ENCODE assay signal across 16 cellular contexts in genomic region chr3:107800705-107801104, GRCh38.
"Had no signal": no experiment of that assay in that cellular context is flagged by ENCODE, and none has a peak within 500 bp of the region (broad histone marks: within the 10 kb centered on the region; RNA-seq: fewer than 3 reads in every experiment).

No MANE protein-coding gene starts in this region.

- H3K4me3 Mint-ChIP-seq: activated CD8-positive, alpha-beta memory T cell treated with anti-CD3 and anti-CD28 coated beads, Interleukin-2, amount 10 ng/mL, durations not matched to agents 7 days and 5 days; activated naive CD8-positive, alpha-beta T cell treated with anti-CD3 and anti-CD28 coated beads for 36 hours; stimulated activated memory B cell treated with anti-CD40 and anti-IgM and Interleukin-4, amounts not matched to agents 10 μg/mL and 1 μg/mL and 100 μg/mL, for 72 hours had no signal

- H3K27ac ChIP-seq: ascending aorta, esophagus squamous epithelium, foreskin keratinocyte, neutrophil, right atrium auricular region, SJSA1, upper lobe of left lung had no signal

- H3K27me3 Mint-ChIP-seq: activated CD8-positive, alpha-beta memory T cell treated with anti-CD3 and anti-CD28 coated beads, Interleukin-2, amount 10 ng/mL, durations not matched to agents 7 days and 5 days; activated naive CD8-positive, alpha-beta T cell treated with anti-CD3 and anti-CD28 coated beads for 36 hours; stimulated activated memory B cell treated with anti-CD40 and anti-IgM and Interleukin-4, amounts not matched to agents 10 μg/mL and 1 μg/mL and 100 μg/mL, for 72 hours had no signal

- H3K4me1 ChIP-seq: foreskin keratinocyte, SJSA1 had no signal

- H3K27me3 ChIP-seq: ascending aorta, esophagus squamous epithelium, foreskin keratinocyte, neutrophil, right atrium auricular region, SJSA1, upper lobe of left lung had no signal

- ATAC-seq: activated CD8-positive, alpha-beta memory T cell treated with anti-CD3 and anti-CD28 coated beads, Interleukin-2, amount 10 ng/mL, durations not matched to agents 7 days and 5 days; foreskin keratinocyte; stimulated activated memory B cell treated with anti-CD40 and anti-IgM and Interleukin-4, amounts not matched to agents 10 μg/mL and 1 μg/mL and 100 μg/mL, for 72 hours had no signal

- H3K9me3 ChIP-seq: ascending aorta, esophagus squamous epithelium, neutrophil, right atrium auricular region, SJSA1, upper lobe of left lung had no signal

- H3K9me3 Mint-ChIP-seq: activated naive CD8-positive, alpha-beta T cell treated with anti-CD3 and anti-CD28 coated beads for 36 hours; stimulated activated memory B cell treated with anti-CD40 and anti-IgM and Interleukin-4, amounts not matched to agents 10 μg/mL and 1 μg/mL and 100 μg/mL, for 72 hours had no signal

- H3K4me3 ChIP-seq: ascending aorta, esophagus squamous epithelium, right atrium auricular region, SJSA1, smooth muscle cell, upper lobe of left lung had no signal

- H3K27ac Mint-ChIP-seq: activated CD8-positive, alpha-beta memory T cell treated with anti-CD3 and anti-CD28 coated beads, Interleukin-2, amount 10 ng/mL, durations not matched to agents 7 days and 5 days; activated naive CD8-positive, alpha-beta T cell treated with anti-CD3 and anti-CD28 coated beads for 36 hours; stimulated activated memory B cell treated with anti-CD40 and anti-IgM and Interleukin-4, amounts not matched to agents 10 μg/mL and 1 μg/mL and 100 μg/mL, for 72 hours had no signal

- DNase-seq: activated CD4-positive, alpha-beta T cell treated with anti-CD3 and anti-CD28 coated beads, Interleukin-2, amount 50 U/mL, for 48 hours; activated CD4-positive, CD25-positive, alpha-beta regulatory T cell treated with anti-CD3 and anti-CD28 coated beads, Interleukin-2, amount 50 U/mL, for 72 hours; activated CD8-positive, alpha-beta memory T cell treated with anti-CD3 and anti-CD28 coated beads, Interleukin-2, amount 10 ng/mL, durations not matched to agents 7 days and 5 days; activated gamma-delta T cell treated with Interleukin-2 at 50 U/mL for 16 hours; activated naive CD8-positive, alpha-beta T cell treated with anti-CD3 and anti-CD28 coated beads for 36 hours; activated T-cell treated with anti-CD3 and anti-CD28 coated beads, Interleukin-2, amount 50 U/mL, for 48 hours; dermis blood vessel endothelial cell; esophagus squamous epithelium; foreskin keratinocyte; upper lobe of left lung had no signal
